In genomic region chr3:133440652-133441051, GRCh38 we compare ENCODE assay signal across 23 cellular contexts. TPM values are rescaled to one million over a fixed set of nuclear protein-coding genes. Genes with fewer than 3 reads are reported as not detected.
DNase-seq lines count a peak whose midpoint lies in the region; ATAC-seq, FAIRE-seq and TF ChIP-seq lines count a peak whose summit lies in the region.
"Had no signal": no experiment of that assay in that cellular context is flagged by ENCODE, and none has a peak within 500 bp of the region (broad histone marks: within the 10 kb centered on the region; RNA-seq: fewer than 3 reads in every experiment).

No MANE protein-coding gene starts in this region.

- no peak overlapping the region for H3K4me2 ChIP-seq in HepG2 (ENCODE audit: low read depth, low read length)
- H3K4me2 ChIP-seq: GM23338 had no signal

- H3K27ac ChIP-seq in HepG2 (ENCODE audit: extremely low read length, insufficient read depth, low read length) (no peak overlapping the region), right lobe of liver (no peak overlapping the region), SJSA1 (0 out of 2 replicates have a peak overlapping the region, but pooled peaks have one; percentile 24), skeletal muscle tissue (ENCODE audit: low read depth, low read length) (peak overlapping the region; percentile 86)

- H2AFZ ChIP-seq in HepG2 (ENCODE audit: low read length): no peak overlapping the region
- H2AFZ ChIP-seq: GM23338 had no signal

- TF ChIP-seq RAD21 in HepG2 (CRISPR knock-in tag; IDR thresholded peaks at IDR 0.05): no peak

- H3K27me3 ChIP-seq in HepG2 (ENCODE audit: control insufficient read depth in 1 of 2, insufficient read depth in 2 of 2, low read length in 2 of 2): no peaks in the 10 kb centered on the region
- no peaks in the 10 kb centered on the region for H3K27me3 ChIP-seq in right lobe of liver
- H3K27me3 ChIP-seq in SJSA1 (replicated peaks): no peaks in the 10 kb centered on the region
- no peaks in the 10 kb centered on the region for H3K27me3 ChIP-seq in skeletal muscle tissue (ENCODE audit: control insufficient read depth in 3 of 3, insufficient read depth in 3 of 3, low read length in 3 of 3)
- H3K27me3 ChIP-seq: BLaER1 had no signal

- H3K9ac ChIP-seq in HepG2 (ENCODE audit: insufficient read depth, low read depth, low read length) (no peak overlapping the region), skeletal muscle tissue (ENCODE audit: low read depth in 1 of 3, low read length in 3 of 3) (no peak overlapping the region)
- H3K9ac ChIP-seq: BLaER1 had no signal

- no peaks in the 10 kb centered on the region for H3K36me3 ChIP-seq in HepG2 (replicated peaks in 1 of 2; ENCODE audit: control insufficient read depth in 1 of 2, insufficient read depth in 2 of 2, low read length in 2 of 2)
- H3K36me3 ChIP-seq in right lobe of liver: no peaks in the 10 kb centered on the region
- no peaks in the 10 kb centered on the region for H3K36me3 ChIP-seq in SJSA1
- no peaks in the 10 kb centered on the region for H3K36me3 ChIP-seq in skeletal muscle tissue (ENCODE audit: control insufficient read depth in 3 of 3, insufficient read depth in 3 of 3, low read length in 3 of 3)
- H3K36me3 ChIP-seq in mucosa of descending colon (ENCODE audit: low read depth): no peaks in the 10 kb centered on the region
- H3K36me3 ChIP-seq: BLaER1 had no signal

- H3K4me1 ChIP-seq in HepG2 (ENCODE audit: insufficient read depth, low read length) (peaks cover 27% of the 10 kb centered on the region), right lobe of liver (peaks cover 0 to 16% (median 0%) of the 10 kb centered on the region in 4 donors), SJSA1 (replicated peaks) (peaks cover 36% of the 10 kb centered on the region), skeletal muscle tissue (ENCODE audit: control insufficient read depth in 3 of 3, insufficient read depth in 3 of 3, low read length in 3 of 3) (peaks cover 4 to 14% (median 9%) of the 10 kb centered on the region in 3 donors), mucosa of descending colon (ENCODE audit: low read depth) (no peaks in the 10 kb centered on the region)

- no peak overlapping the region for H3K4me3 ChIP-seq in HepG2 (replicated peaks in 1 of 3; ENCODE audit: insufficient read depth in 1 of 3, low read depth in 2 of 3, low read length in 3 of 3)
- no peak overlapping the region for H3K4me3 ChIP-seq in right lobe of liver
- H3K4me3 ChIP-seq in SJSA1: no peak overlapping the region
- no peak overlapping the region for H3K4me3 ChIP-seq in skeletal muscle tissue (ENCODE audit: low read length in 3 of 3)
- no peak overlapping the region for H3K4me3 ChIP-seq in mucosa of descending colon
- H3K4me3 ChIP-seq: GM23338 had no signal

- ATAC-seq in HepG2 (peak; percentile 58; the same call in 2 of the 3 replicates), right lobe of liver (no peak), mucosa of descending colon (no peak)
- ATAC-seq: GM23338, HCT116 had no signal

- no TSS peak for BruUV-seq in HepG2 (replicated peaks; lab: Mats Ljungman, UMichigan)

- no peaks in the 10 kb centered on the region for H3K9me3 ChIP-seq in HepG2 (ENCODE audit: low read length)
- no peaks in the 10 kb centered on the region for H3K9me3 ChIP-seq in right lobe of liver
- no peaks in the 10 kb centered on the region for H3K9me3 ChIP-seq in SJSA1 (replicated peaks)
- no peaks in the 10 kb centered on the region for H3K9me3 ChIP-seq in skeletal muscle tissue (ENCODE audit: control insufficient read depth in 3 of 3, low read length in 3 of 3)
- H3K9me3 ChIP-seq in mucosa of descending colon: no peaks in the 10 kb centered on the region

- TF ChIP-seq POLR2A in HepG2 (IDR thresholded peaks at IDR 0.05; ENCODE audit: insufficient read depth in 1 of 2, low read depth in 2 of 2, low read length in 2 of 2) (no peak), right lobe of liver (IDR thresholded peaks at IDR 0.05) (no peak)

- no peak for TF ChIP-seq CTCF in HepG2 (CRISPR knock-in tag; IDR thresholded peaks at IDR 0.05)
- no peak for TF ChIP-seq CTCF in right lobe of liver (IDR thresholded peaks at IDR 0.05)
- no peak for TF ChIP-seq CTCF in mucosa of descending colon (IDR thresholded peaks at IDR 0.05)

- 0% methylated on average over 2 of the region's 2 CpGs for WGBS in HepG2 (ENCODE audit: low lambda C conversion rate)
- WGBS in right lobe of liver (ENCODE audit: insufficient coverage, low coverage, low lambda C conversion rate, missing lambda C conversion rate): no CpG with 5 or more reads among the region's 2 CpGs

- in situ Hi-C loops in HepG2 (cut with HindIII; ENCODE audit: extremely low pct_ligation_motif_present, low pct_unique_long_range_greater_than_20kb): no loop called here

- no peak for DNase-seq in HepG2 (ENCODE audit: low spot score)
- DNase-seq in right lobe of liver: no peak
- DNase-seq in SJSA1 (ENCODE audit: low read depth in 1 of 2, low spot score in 2 of 2): peak; percentile 43 to 44
- DNase-seq in myocyte (ENCODE audit: low read depth): peak; percentile 89
- DNase-seq in D341Med (ENCODE audit: low spot score): no peak
- DNase-seq in activated effector memory CD4-positive, alpha-beta T cell treated with anti-CD3 and anti-CD28 coated beads, Interleukin-2, amount 50 U/mL, for 16 hours: no peak
- no peak for DNase-seq in mucosa of descending colon
- DNase-seq: CD8-positive, alpha-beta memory T cell; DMS79; KBM-7; NCI-H1417; NCI-H187 treated with DMSO at 0.1 percent for 48 hours; NCI-H2227 treated with DMSO at 0.1 percent for 48 hours; NCI-H510A treated with DMSO at 0.1 percent for 48 hours; NCI-H774; RPMI8226; SIG-M5 had no signal

- CTCF ChIA-PET in HepG2 (lab: Yijun Ruan, JAX; ENCODE audit: low intra/inter-chr PET ratio, low total read pairs): no interaction called here

- intact Hi-C loops in HepG2 (cut with micrococcal nuclease; ENCODE audit: unreplicated experiment) (loop anchor here (5.0 kb wide), 1 partner anchor 137 kb away; no protein-coding TSS in a partner anchor), right lobe of liver (cut with DNase I) (no loop called here), mucosa of descending colon (cut with DNase I, micrococcal nuclease) (no loop called here)

- FAIRE-seq in HepG2 (lab: Jason Lieb, UNC): no peak
- FAIRE-seq: D721Med had no signal

- no peaks in the 10 kb centered on the region for H4K20me1 ChIP-seq in HepG2 (ENCODE audit: insufficient read depth, low read length)
- H4K20me1 ChIP-seq: BLaER1 had no signal

- no peaks in the 10 kb centered on the region for H3K79me2 ChIP-seq in HepG2 (ENCODE audit: insufficient read depth, low read length)

- POLR2A ChIA-PET in HepG2 (lab: Yijun Ruan, JAX): no interaction called here

- no peak for TF ChIP-seq EP300 in HepG2 (IDR thresholded peaks at IDR 0.05; ENCODE audit: low read depth in 2 of 2, low read length in 2 of 2)
- no peak for TF ChIP-seq EP300 in HepG2 (CRISPR knock-in tag; IDR thresholded peaks at IDR 0.05; ENCODE audit: borderline replicate concordance)

TF ChIP-seq in HepG2, 621 proteins besides CTCF, POLR2A, EP300 and RAD21:
- TF ChIP-seq, protein P1, sequence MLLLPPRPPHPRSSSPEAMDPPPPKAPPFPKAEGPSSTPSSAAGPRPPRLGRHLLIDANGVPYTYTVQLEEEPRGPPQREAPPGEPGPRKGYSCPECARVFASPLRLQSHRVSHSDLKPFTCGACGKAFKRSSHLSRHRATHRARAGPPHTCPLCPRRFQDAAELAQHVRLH (CRISPR knock-in tag; IDR thresholded peaks at IDR 0.05; ENCODE audit: borderline replicate concordance, low read depth): no peak

RNA-seq across cellular contexts. Expression of gene BFSP2, which starts 40.8 kb away (rescaled TPM):
- not detected in 2 replicates for total RNA-seq in HepG2 (2016; rRNA removed; fragmentation: Illumina TruSeq; extraction: Trizol)
- not detected in 2 replicates for total RNA-seq in HepG2 (2016; cell fraction: cytosol; rRNA removed; fragmentation: Illumina TruSeq; extraction: Trizol; ENCODE audit: low read depth)
- total RNA-seq in HepG2 (2016; cell fraction: insoluble cytoplasmic fraction; rRNA removed; fragmentation: Illumina TruSeq; extraction: Trizol): not detected in 2 replicates
- not detected in 2 replicates for total RNA-seq in HepG2 (2016; cell fraction: membrane; rRNA removed; fragmentation: Illumina TruSeq; extraction: Trizol)
- total RNA-seq in HepG2 (2016; cell fraction: nucleus; rRNA removed; fragmentation: Illumina TruSeq; extraction: Trizol): not detected in 2 replicates
- polyA plus RNA-seq in HepG2 (2011; rRNA removed): not detected in 2 replicates
- polyA plus RNA-seq in HepG2 (2011; cell fraction: cytosol; rRNA removed): not detected in 2 replicates
- polyA plus RNA-seq in HepG2 (2011; cell fraction: nucleus; rRNA removed): not detected in 2 replicates
- not detected in 2 replicates for polyA plus RNA-seq in HepG2 (2012)
- not detected in 2 replicates for polyA plus RNA-seq in HepG2 (2016; cell fraction: cytosol; fragmentation: Illumina TruSeq; extraction: Trizol; ENCODE audit: low read depth)
- not detected in 2 replicates for polyA plus RNA-seq in HepG2 (2016; cell fraction: insoluble cytoplasmic fraction; fragmentation: Illumina TruSeq; extraction: Trizol; ENCODE audit: low read depth)
- not detected in 2 replicates for polyA plus RNA-seq in HepG2 (2016; cell fraction: membrane; fragmentation: Illumina TruSeq; extraction: Trizol; ENCODE audit: low read depth)
- polyA plus RNA-seq in HepG2 (2016; cell fraction: nucleus; fragmentation: Illumina TruSeq; extraction: Trizol; ENCODE audit: insufficient read depth, low read depth): not detected in 2 replicates
- not detected in 2 replicates for polyA minus RNA-seq in HepG2 (2011; rRNA and poly(A)+ RNA removed; ENCODE audit: low replicate concordance)
- polyA minus RNA-seq in HepG2 (2011; cell fraction: cytosol; rRNA and poly(A)+ RNA removed): not detected in 2 replicates
- polyA minus RNA-seq in HepG2 (2011; cell fraction: nucleus; rRNA and poly(A)+ RNA removed): not detected in 2 replicates
- total RNA-seq in right lobe of liver: not detected
- not detected in 2 replicates for total RNA-seq in SJSA1 (2014; rRNA removed; shearing (Covaris generic))
- not detected in 2 replicates for total RNA-seq in myocyte
- not detected for polyA plus RNA-seq in myocyte (2012)
- total RNA-seq in skeletal muscle tissue: 2.1 TPM
- total RNA-seq in mucosa of descending colon: not detected
- total RNA-seq: A172; CD8-positive, alpha-beta memory T cell; GM23338 had no signal
- polyA plus RNA-seq: GM23338 had no signal

Comparison
In these comparisons a context has a peak if more than half of its experiments do, and no peak if none do; other contexts are left out.
1. DNase-seq: peak in SJSA1 (2 of 2) and myocyte (single experiment); none in HepG2 (single experiment), right lobe of liver (0 of 3), D341Med (single experiment), activated effector memory CD4-positive, alpha-beta T cell treated with anti-CD3 and anti-CD28 coated beads, Interleukin-2, amount 50 U/mL, for 16 hours (single experiment) and mucosa of descending colon (0 of 3).
2. H3K27ac ChIP-seq: peak in SJSA1 (single experiment) and skeletal muscle tissue (single experiment); none in HepG2 (single experiment) and right lobe of liver (0 of 3).